1 cellular context compared by ENCODE assay signal in genomic region chr7:30938435-30939316, GRCh38.
TF ChIP-seq lines count a peak whose summit lies in the region.

No MANE protein-coding gene starts in this region.

TF ChIP-seq in HepG2, 621 proteins besides CTCF, POLR2A, EP300 and RAD21 (continued from another document and continues in another):
- no peak for TF ChIP-seq REST (IDR thresholded peaks at IDR 0.05; ENCODE audit: borderline replicate concordance in 1 of 2, low read depth in 1 of 2, low read length in 2 of 2)
- no peak for TF ChIP-seq HBP1 (CRISPR knock-in tag; IDR thresholded peaks at IDR 0.05; ENCODE audit: low read depth)
- no peak for TF ChIP-seq GTF3A (CRISPR knock-in tag; conservative IDR thresholded peaks at IDR 0.05)
- peak; percentile 19; the same call in 1 of the 2 replicates for TF ChIP-seq ARID5B (CRISPR knock-in tag; IDR thresholded peaks at IDR 0.05)
- no peak for TF ChIP-seq ZBTB25 (CRISPR knock-in tag; IDR thresholded peaks at IDR 0.05)
- peak; percentile 29; the same call in 1 of the 2 replicates for TF ChIP-seq SMC3 (IDR thresholded peaks at IDR 0.05; ENCODE audit: low read length)
- TF ChIP-seq SRF (IDR thresholded peaks at IDR 0.05; ENCODE audit: low read depth, low read length) = no peak
- TF ChIP-seq KLF11 (CRISPR knock-in tag; IDR thresholded peaks at IDR 0.05) = no peak
- TF ChIP-seq ZSCAN5A (CRISPR knock-in tag; IDR thresholded peaks at IDR 0.05; ENCODE audit: borderline replicate concordance) = no peak
- TF ChIP-seq ZNF552 (CRISPR knock-in tag; IDR thresholded peaks at IDR 0.05; ENCODE audit: borderline replicate concordance) = no peak
- no peak for TF ChIP-seq RNF2 (conservative IDR thresholded peaks at IDR 0.05; ENCODE audit: low read depth)
- no peak for TF ChIP-seq ZNF616 (CRISPR knock-in tag; IDR thresholded peaks at IDR 0.05; ENCODE audit: low read depth)
- no peak for TF ChIP-seq ZNF318 (CRISPR knock-in tag; IDR thresholded peaks at IDR 0.05)
- TF ChIP-seq ZNF570 (CRISPR knock-in tag; IDR thresholded peaks at IDR 0.05; ENCODE audit: borderline replicate concordance) = no peak
- no peak for TF ChIP-seq RERE (CRISPR knock-in tag; IDR thresholded peaks at IDR 0.05; ENCODE audit: low read depth)
- TF ChIP-seq ADNP (CRISPR knock-in tag; IDR thresholded peaks at IDR 0.05) = no peak
- peak; percentile 63 for TF ChIP-seq XRCC5 (optimal IDR thresholded peaks at IDR 0.05; ENCODE audit: low read length)
- peak; percentile 36; the same call in 1 of the 2 replicates for TF ChIP-seq CREM (IDR thresholded peaks at IDR 0.05)
- TF ChIP-seq CREM (CRISPR knock-in tag; IDR thresholded peaks at IDR 0.05) = peak; percentile 22; the same call in 1 of the 2 replicates
- no peak for TF ChIP-seq ZNF24 (IDR thresholded peaks at IDR 0.05)
- no peak for TF ChIP-seq LBX2 (CRISPR knock-in tag; IDR thresholded peaks at IDR 0.05; ENCODE audit: borderline replicate concordance)
- no peak for TF ChIP-seq ZNF564 (CRISPR knock-in tag; IDR thresholded peaks at IDR 0.05)
- TF ChIP-seq RFX3 (CRISPR knock-in tag; IDR thresholded peaks at IDR 0.05) = no peak
- TF ChIP-seq ZNF451 (CRISPR knock-in tag; IDR thresholded peaks at IDR 0.05) = no peak
- no peak for TF ChIP-seq ZNF235 (CRISPR knock-in tag; IDR thresholded peaks at IDR 0.05; ENCODE audit: borderline replicate concordance)
- TF ChIP-seq ZNF878 (CRISPR knock-in tag; IDR thresholded peaks at IDR 0.05) = no peak
- no peak for TF ChIP-seq HNRNPLL (IDR thresholded peaks at IDR 0.05; ENCODE audit: low read depth, low read length, poor library complexity, severe bottlenecking)
- TF ChIP-seq DMAP1 (CRISPR knock-in tag; IDR thresholded peaks at IDR 0.05) = no peak
